ENCODE assay signal across 8 cellular contexts in the genomic region with DNA sequence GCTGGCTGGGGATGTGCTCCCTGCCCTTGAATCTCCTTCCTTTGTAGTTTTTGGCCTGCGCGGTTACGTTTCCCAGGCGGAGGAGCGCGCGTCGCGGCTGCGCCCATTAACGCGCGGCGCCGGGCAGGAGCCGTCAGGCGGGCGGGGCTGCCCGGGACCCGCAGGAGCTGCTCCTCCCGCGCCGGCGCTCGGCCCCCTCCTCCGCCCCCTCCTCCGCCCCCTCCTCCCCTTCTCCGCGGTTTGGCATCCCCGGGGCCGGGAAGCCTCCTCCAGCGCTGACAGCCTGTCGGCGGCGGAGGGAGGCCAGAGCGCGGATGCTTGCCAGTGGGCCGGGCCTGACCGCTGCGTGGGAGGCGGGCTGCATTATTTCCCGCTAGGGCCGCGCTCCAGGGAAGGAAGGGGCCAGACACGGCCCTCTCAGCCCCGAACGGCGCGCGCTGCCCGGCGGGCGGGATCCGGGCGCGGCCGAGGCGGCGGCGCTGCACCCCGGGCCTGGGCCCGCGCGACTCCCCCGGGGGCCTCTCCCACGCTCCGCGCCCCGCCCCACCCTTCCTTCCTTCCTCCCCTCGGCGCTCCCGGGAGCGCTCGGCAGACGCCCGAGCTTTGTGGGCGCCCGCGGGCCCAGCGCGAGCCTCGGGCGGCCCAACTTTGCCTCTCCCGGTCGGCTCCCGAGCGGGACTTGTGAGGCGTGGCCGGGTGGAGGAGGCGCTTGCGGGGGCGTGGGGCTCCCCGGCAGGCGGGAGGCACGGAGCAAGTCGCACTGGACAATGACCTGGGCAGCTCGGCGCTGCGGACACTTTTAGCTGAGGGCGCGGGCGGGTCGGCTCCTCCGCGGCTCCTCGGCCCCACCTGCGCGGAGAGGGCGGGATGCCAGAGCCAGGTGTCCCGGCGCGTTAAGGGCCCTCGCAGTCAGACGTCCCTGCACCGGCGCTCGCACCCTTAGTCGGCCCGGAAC. TPM values are rescaled to one million over a fixed set of nuclear protein-coding genes. Genes with fewer than 3 reads are reported as not detected.
DNase-seq lines count a peak whose midpoint lies in the region; ATAC-seq and TF ChIP-seq lines count a peak whose summit lies in the region.

TSS of gene DCLK2 (plus strand) at position 405 of the 955 bp plus-strand sequence. CDS start 583 bp downstream, outside the sequence.

- no peak within 1 kb of the TSS for H3K9ac ChIP-seq in H9 (ENCODE audit: extremely low read depth, insufficient read length, low read length)

- no peak within 1 kb of the TSS for H3K56ac ChIP-seq in H9 (ENCODE audit: insufficient read length, low read depth, low read length)

- H2BK15ac ChIP-seq in H9 (ENCODE audit: low read depth, low read length) = no peak within 1 kb of the TSS

- no peaks in the 10 kb centered on the region for H3K9me3 ChIP-seq in H9 (ENCODE audit: control insufficient read depth, low read depth, low read length)
- H3K9me3 ChIP-seq in OCI-LY7 (ENCODE audit: low read length) = no peaks in the 10 kb centered on the region

- WGBS in H9 (ENCODE audit: extremely low coverage, insufficient read length, low lambda C conversion rate) = no CpG with 5 or more reads among the region's 119 CpGs

- H3K36me3 Mint-ChIP-seq in H9 (ENCODE audit: insufficient read depth in 1 of 3, low read depth in 3 of 3) (no peaks in the 10 kb centered on the region), nephron progenitor cell (ENCODE audit: low read depth) (no peaks in the 10 kb centered on the region)
- H3K36me3 Mint-ChIP-seq in activated naive CD8-positive, alpha-beta T cell treated with anti-CD3 and anti-CD28 coated beads for 36 hours = no peaks in the 10 kb centered on the region

- H3K23me2 ChIP-seq in H9 (ENCODE audit: insufficient read length, low read depth, low read length, poor library complexity, severe bottlenecking) = no peaks in the 10 kb centered on the region

- no peak within 1 kb of the TSS for H2BK12ac ChIP-seq in H9 (ENCODE audit: insufficient read length, low read depth, low read length)

- no peaks in the 10 kb centered on the region for H3K79me1 ChIP-seq in H9 (ENCODE audit: insufficient read depth, low read depth, low read length, poor library complexity, severe bottlenecking)

- no peak within 1 kb of the TSS for H3K4ac ChIP-seq in H9 (ENCODE audit: low read depth, low read length)

- H3K4me1 Mint-ChIP-seq in H9 (peaks cover 5 to 8% of the 10 kb centered on the region in 2 experiments), nephron progenitor cell (peaks cover 6% of the 10 kb centered on the region)
- H3K4me1 Mint-ChIP-seq in activated naive CD8-positive, alpha-beta T cell treated with anti-CD3 and anti-CD28 coated beads for 36 hours = peaks cover 2% of the 10 kb centered on the region

- H2AFZ ChIP-seq in H9 (ENCODE audit: low read length) = no peak within 1 kb of the TSS
- H2AFZ ChIP-seq in OCI-LY7 (ENCODE audit: low read length) = no peak within 1 kb of the TSS

- CTCF ChIA-PET in OCI-LY7 (lab: Charles Lee; ENCODE audit: unreplicated experiment) = no interaction called here

- H3K18ac ChIP-seq in H9 (ENCODE audit: insufficient read length, low read depth, low read length) = no peak within 1 kb of the TSS

- DNase-seq in Caki2 (ENCODE audit: low read depth) (peak; percentile 89), H9 (peak; percentile 75), NCI-H2196 (lab: John Stamatoyannopoulos, UW; ENCODE audit: unreplicated experiment) (peak; percentile 51), globus pallidus (ENCODE audit: low spot score) (peak; percentile 76), nephron progenitor cell (peak; percentile 82), OCI-LY7 (ENCODE audit: low spot score) (no peak)
- DNase-seq in activated naive CD8-positive, alpha-beta T cell treated with anti-CD3 and anti-CD28 coated beads for 36 hours = peak; percentile 14

- H3K27ac Mint-ChIP-seq in H9 = no peak within 1 kb of the TSS
- no peak within 1 kb of the TSS for H3K27ac Mint-ChIP-seq in activated naive CD8-positive, alpha-beta T cell treated with anti-CD3 and anti-CD28 coated beads for 36 hours
- H3K27ac Mint-ChIP-seq in nephron progenitor cell = no peak within 1 kb of the TSS

- H3K4me2 ChIP-seq in H9 (ENCODE audit: insufficient read depth, insufficient read length, low read length) (peak within 1 kb of the TSS; percentile 38), OCI-LY7 (ENCODE audit: low read length) (no peak within 1 kb of the TSS)

- in situ Hi-C loops in Caki2 (cut with HindIII; ENCODE audit: low pct_unique_long_range_greater_than_20kb, low sequenced_read_pairs) = no loop called here

- H3K14ac ChIP-seq in H9 (ENCODE audit: insufficient read depth, low read length) = no peak within 1 kb of the TSS

- H3K23ac ChIP-seq in H9 (ENCODE audit: insufficient read length, low read depth, low read length) = no peak within 1 kb of the TSS

- H3K4me1 ChIP-seq in H9 (ENCODE audit: insufficient read depth, low read length) (no peaks in the 10 kb centered on the region), OCI-LY7 (ENCODE audit: insufficient read depth, low read length, poor library complexity, severe bottlenecking) (no peaks in the 10 kb centered on the region)

- H3K36me3 ChIP-seq in OCI-LY7 (ENCODE audit: insufficient read depth, low read length) = no peaks in the 10 kb centered on the region

- H3K27me3 ChIP-seq in H9 (ENCODE audit: insufficient read depth, low read length) = peaks cover 12% of the 10 kb centered on the region; the same call in 1 of the 2 replicates

- no peak within 1 kb of the TSS for H2BK120ac ChIP-seq in H9 (ENCODE audit: low read depth, low read length, poor library complexity, severe bottlenecking)

- peaks cover 79% of the 10 kb centered on the region for H3K27me3 Mint-ChIP-seq in H9 (ENCODE audit: low read depth)
- H3K27me3 Mint-ChIP-seq in activated naive CD8-positive, alpha-beta T cell treated with anti-CD3 and anti-CD28 coated beads for 36 hours = peaks cover 72% of the 10 kb centered on the region
- H3K27me3 Mint-ChIP-seq in nephron progenitor cell (ENCODE audit: low read depth, poor library complexity) = peaks cover 73% of the 10 kb centered on the region

- POLR2A ChIA-PET in OCI-LY7 (lab: Charles Lee) = no interaction called here

- H3K9me2 ChIP-seq in OCI-LY7 (ENCODE audit: insufficient read depth, low read length) = no peaks in the 10 kb centered on the region

- H3K4me3 ChIP-seq in OCI-LY7 (ENCODE audit: low read depth, low read length, poor library complexity, severe bottlenecking) = no peak within 1 kb of the TSS

- H3K9me3 Mint-ChIP-seq in H9 (no peaks in the 10 kb centered on the region; a peak in 1 of 5 replicates), nephron progenitor cell (no peaks in the 10 kb centered on the region)
- H3K9me3 Mint-ChIP-seq in activated naive CD8-positive, alpha-beta T cell treated with anti-CD3 and anti-CD28 coated beads for 36 hours = peaks cover 2% of the 10 kb centered on the region

- no peaks in the 10 kb centered on the region for H3K79me2 ChIP-seq in H9 (ENCODE audit: insufficient read depth, low read length)
- no peaks in the 10 kb centered on the region for H3K79me2 ChIP-seq in OCI-LY7 (ENCODE audit: insufficient read depth, low read depth, low read length)

- BruUV-seq in OCI-LY7 (replicated peaks; lab: Mats Ljungman, UMichigan) = no TSS peak

- no peak within 1 kb of the TSS for H2AK5ac ChIP-seq in H9 (ENCODE audit: insufficient read length, low read length)

- H4K20me1 ChIP-seq in H9 (ENCODE audit: control insufficient read depth, insufficient read depth, insufficient read length) (no peaks in the 10 kb centered on the region), OCI-LY7 (ENCODE audit: insufficient read depth, low read length) (no peaks in the 10 kb centered on the region)

- H4K5ac ChIP-seq in H9 (ENCODE audit: insufficient read length, low read depth, low read length) = no peak within 1 kb of the TSS

- no peak within 1 kb of the TSS for H2BK20ac ChIP-seq in H9 (ENCODE audit: low read depth, low read length, poor library complexity, severe bottlenecking)

- H3K4me3 Mint-ChIP-seq in H9 (peak within 1 kb of the TSS; percentile 58 to 81), nephron progenitor cell (peak within 1 kb of the TSS; percentile 82)
- H3K4me3 Mint-ChIP-seq in activated naive CD8-positive, alpha-beta T cell treated with anti-CD3 and anti-CD28 coated beads for 36 hours = peak within 1 kb of the TSS; percentile 45

- TF ChIP-seq CTCF in H9 (conservative IDR thresholded peaks at IDR 0.05) (no peak), nephron progenitor cell (IDR thresholded peaks at IDR 0.05) (no peak), OCI-LY7 (conservative IDR thresholded peaks at IDR 0.05; ENCODE audit: low read length) (no peak)

- intact Hi-C loops in OCI-LY7 (cut with micrococcal nuclease; ENCODE audit: unreplicated experiment) = no loop called here

- no peak within 1 kb of the TSS for H4K8ac ChIP-seq in H9 (replicated peaks; ENCODE audit: insufficient read length, low read depth, low read length)

- H3T11ph ChIP-seq in H9 (ENCODE audit: low read length) = no peak within 1 kb of the TSS

- no peak for ATAC-seq in GM21576 (IDR thresholded peaks at IDR 0.05; ENCODE audit: unreplicated experiment)

- H2BK5ac ChIP-seq in H9 (ENCODE audit: insufficient read length, low read length) = no peak within 1 kb of the TSS

- H3K27ac ChIP-seq in H9 (ENCODE audit: insufficient read length, low read depth, low read length) = no peak within 1 kb of the TSS
- H3K27ac ChIP-seq in OCI-LY7 (ENCODE audit: low read depth, low read length, poor library complexity, severe bottlenecking) = no peak within 1 kb of the TSS

- H4K91ac ChIP-seq in H9 (ENCODE audit: insufficient read length, low read depth, low read length) = no peak within 1 kb of the TSS

RNA-seq across cellular contexts. Expression of gene DCLK2, which starts in this region (rescaled TPM):
- total RNA-seq in Caki2 (2014; rRNA removed; shearing (Covaris generic); ENCODE audit: low replicate concordance) = 11.1 and 29.7 TPM in 2 replicates
- total RNA-seq in H9 (2021) = 0.33 and 0.39 TPM in 2 replicates
- not detected for total RNA-seq in activated naive CD8-positive, alpha-beta T cell treated with anti-CD3 and anti-CD28 coated beads for 36 hours
- not detected in 2 replicates for total RNA-seq in OCI-LY7 (2014; rRNA removed; shearing (Covaris generic))
- not detected in 2 replicates for total RNA-seq in OCI-LY7 (2022)

Comparison
In these comparisons a context has a peak if more than half of its experiments do, and no peak if none do; other contexts are left out.
1. Peak in DNase-seq and H3K4me2 ChIP-seq in H9; RNA of the gene not detected or under 1 TPM.
2. Peak in DNase-seq in activated naive CD8-positive, alpha-beta T cell treated with anti-CD3 and anti-CD28 coated beads for 36 hours; RNA of the gene not detected or under 1 TPM.